ENCODE assay signal across 16 cellular contexts in genomic region chr5:124528838-124529237, GRCh38.
DNase-seq lines count a peak whose midpoint lies in the region; ATAC-seq and TF ChIP-seq lines count a peak whose summit lies in the region.
"Had no signal": no experiment of that assay in that cellular context is flagged by ENCODE, and none has a peak within 500 bp of the region (broad histone marks: within the 10 kb centered on the region; RNA-seq: fewer than 3 reads in every experiment).

No MANE protein-coding gene starts in this region.

- H3K27me3 ChIP-seq in spleen (replicated peaks in 1 of 7): no peaks in the 10 kb centered on the region

- peaks cover 0 to 5% (median 0%) of the 10 kb centered on the region in 8 donors for H3K9me3 ChIP-seq in spleen

- no peak overlapping the region for H3K27ac ChIP-seq in spleen
- H3K27ac ChIP-seq: C4-2B had no signal

- H3K4me3 Mint-ChIP-seq in naive thymus-derived CD8-positive, alpha-beta T cell: no peak overlapping the region

- H3K4me1 Mint-ChIP-seq in naive thymus-derived CD8-positive, alpha-beta T cell: peaks cover 0 to 6% (median 0%) of the 10 kb centered on the region in 4 donors

- TF ChIP-seq POLR2A in spleen (IDR thresholded peaks at IDR 0.05): no peak

- no peaks in the 10 kb centered on the region for H3K36me3 Mint-ChIP-seq in naive thymus-derived CD8-positive, alpha-beta T cell

- H3K27ac Mint-ChIP-seq in naive thymus-derived CD8-positive, alpha-beta T cell: no peak overlapping the region

- DNase-seq in fibroblast of mammary gland (ENCODE audit: low read depth) (peak; percentile 34), OCI-M2 (lab: John Stamatoyannopoulos, UW; ENCODE audit: unreplicated experiment) (no peak), NCI-H2107 (lab: John Stamatoyannopoulos, UW) (no peak), spleen (no peak)
- no peak for DNase-seq in naive thymus-derived CD8-positive, alpha-beta T cell
- DNase-seq: activated CD8-positive, alpha-beta memory T cell treated with anti-CD3 and anti-CD28 coated beads, Interleukin-2, amount 50 U/mL, for 48 hours; amygdala; HCEC 1CT; NCI-H1092; NCI-H524 treated with DMSO at 0.1 percent for 48 hours; Right ventricle myocardium superior; substantia nigra had no signal

- WGBS in spleen, 5 donors: 70 to 97% (median 81%) methylated on average over 2 of the region's 2 CpGs

- TF ChIP-seq CTCF in fibroblast of mammary gland (conservative IDR thresholded peaks at IDR 0.05; ENCODE audit: control insufficient read depth, insufficient read depth, low read depth, low read length) (no peak), spleen (IDR thresholded peaks at IDR 0.05 in 8 of 11, conservative IDR thresholded peaks at IDR 0.05 in 3 of 11) (no peak)

- ATAC-seq in GM18508 (IDR thresholded peaks at IDR 0.05; ENCODE audit: insufficient read depth, unreplicated experiment): peak; percentile 42
- ATAC-seq in GM21515 (IDR thresholded peaks at IDR 0.05; ENCODE audit: unreplicated experiment): peak; percentile 59
- ATAC-seq in HG03520 (IDR thresholded peaks at IDR 0.05; ENCODE audit: unreplicated experiment): peak; percentile 39
- no peak for ATAC-seq in naive thymus-derived CD8-positive, alpha-beta T cell

- H3K4me3 ChIP-seq in fibroblast of mammary gland (ENCODE audit: control insufficient read depth, low read depth, low read length): no peak overlapping the region
- H3K4me3 ChIP-seq in spleen: no peak overlapping the region

- intact Hi-C loops in spleen (cut with DNase I; ENCODE audit: low total_unique reads): no loop called here

- H3K27me3 Mint-ChIP-seq in naive thymus-derived CD8-positive, alpha-beta T cell: peaks cover 0 to 9% (median 2%) of the 10 kb centered on the region in 5 donors

- no peaks in the 10 kb centered on the region for H3K36me3 ChIP-seq in spleen

- POLR2A ChIA-PET in naive thymus-derived CD8-positive, alpha-beta T cell (lab: Charles Lee): no interaction called here

- peaks cover 0 to 24% (median 3%) of the 10 kb centered on the region in 9 donors for H3K9me3 Mint-ChIP-seq in naive thymus-derived CD8-positive, alpha-beta T cell

- peaks cover 0 to 9% (median 0%) of the 10 kb centered on the region in 6 donors for H3K4me1 ChIP-seq in spleen

Comparison
In these comparisons a context has a peak if more than half of its experiments do, and no peak if none do; other contexts are left out.
1. ATAC-seq: peak in GM18508 (single experiment), GM21515 (single experiment) and HG03520 (single experiment); none in naive thymus-derived CD8-positive, alpha-beta T cell (0 of 2).